Comparison of ENCODE assay signal across 17 cellular contexts in genomic region chr11:36822829-36823228, GRCh38.
DNase-seq lines count a peak whose midpoint lies in the region; ATAC-seq, FAIRE-seq and TF ChIP-seq lines count a peak whose summit lies in the region.
"Had no signal": no experiment of that assay in that cellular context is flagged by ENCODE, and none has a peak within 500 bp of the region (broad histone marks: within the 10 kb centered on the region; RNA-seq: fewer than 3 reads in every experiment).

No MANE protein-coding gene starts in this region.

- H3K9me3 ChIP-seq in GM12878 (replicated peaks; ENCODE audit: control insufficient read depth, insufficient read depth, low read length) (no peaks in the 10 kb centered on the region), Karpas-422 (ENCODE audit: low read length) (no peaks in the 10 kb centered on the region), thyroid gland (no peaks in the 10 kb centered on the region)
- H3K9me3 ChIP-seq: BLaER1 treated with 17β-estradiol and CSF1 and Interleukin-3, amounts not matched to agents 10 nM and 100 nM had no signal

- H3K79me2 ChIP-seq in GM12878 (ENCODE audit: control insufficient read depth, insufficient read depth, low read length) = no peaks in the 10 kb centered on the region
- H3K79me2 ChIP-seq in Karpas-422 (ENCODE audit: low read length) = no peaks in the 10 kb centered on the region

- FAIRE-seq in GM12878 (lab: Jason Lieb, UNC) = no peak
- FAIRE-seq: HepG2, HTR-8/SVneo had no signal

- H3K27me3 ChIP-seq in GM12878 (replicated peaks in 1 of 2; ENCODE audit: control insufficient read depth in 2 of 2, insufficient read depth in 2 of 2, low read length in 1 of 2) (no peaks in the 10 kb centered on the region), Karpas-422 (ENCODE audit: low read length) (no peaks in the 10 kb centered on the region), thyroid gland (no peaks in the 10 kb centered on the region)
- H3K27me3 ChIP-seq: BLaER1 treated with 17β-estradiol and CSF1 and Interleukin-3, amounts not matched to agents 10 nM and 100 nM had no signal

- CTCF ChIA-PET in GM12878 (lab: Yijun Ruan, JAX) = no interaction called here

- SMC1A ChIA-PET in GM12878 (lab: Charles Lee; ENCODE audit: uncharacterized antibody, unreplicated experiment) = no interaction called here

- no peak overlapping the region for H3K4me3 ChIP-seq in GM12878
- H3K4me3 ChIP-seq in Karpas-422 (ENCODE audit: low read length) = no peak overlapping the region
- H3K4me3 ChIP-seq in thyroid gland (replicated peaks in 1 of 3) = no peak overlapping the region
- H3K4me3 ChIP-seq: BLaER1 treated with 17β-estradiol and CSF1 and Interleukin-3, amounts not matched to agents 10 nM and 100 nM; GM23338 had no signal

- DNase-seq in MV-4-11 (lab: John Stamatoyannopoulos, UW) = peak; percentile 72
- DNase-seq in GM12878 (ENCODE audit: low read depth, low spot score) = no peak
- DNase-seq in amniotic stem cell (lab: John Stamatoyannopoulos, UW) = no peak
- DNase-seq in Karpas-422 = no peak
- no peak for DNase-seq in thyroid gland
- no peak for DNase-seq in T-helper 1 cell
- DNase-seq: ACHN; CD4-positive, CD25-positive, alpha-beta regulatory T cell; DMS53; GF-D8; H7 had no signal

- in situ Hi-C loops in GM12878 (cut with MboI) = no loop called here

- no peaks in the 10 kb centered on the region for H3K4me1 ChIP-seq in GM12878 (ENCODE audit: control insufficient read depth, insufficient read depth, low read length)
- no peaks in the 10 kb centered on the region for H3K4me1 ChIP-seq in Karpas-422 (ENCODE audit: low read length)
- no peaks in the 10 kb centered on the region for H3K4me1 ChIP-seq in thyroid gland
- H3K4me1 ChIP-seq: BLaER1 treated with 17β-estradiol and CSF1 and Interleukin-3, amounts not matched to agents 10 nM and 100 nM had no signal

- H2AFZ ChIP-seq in GM12878 (ENCODE audit: control insufficient read depth, low read depth, low read length) (no peak overlapping the region), Karpas-422 (ENCODE audit: low read length) (no peak overlapping the region)
- H2AFZ ChIP-seq: GM23338 had no signal

- H3K9ac ChIP-seq in GM12878 (ENCODE audit: control insufficient read depth, insufficient read depth, low read length) (no peak overlapping the region), Karpas-422 (ENCODE audit: low read length) (no peak overlapping the region)
- H3K9ac ChIP-seq: BLaER1 treated with 17β-estradiol and CSF1 and Interleukin-3, amounts not matched to agents 10 nM and 100 nM had no signal

- TF ChIP-seq CTCF in GM12878 (IDR thresholded peaks at IDR 0.05 in 2 of 3, conservative IDR thresholded peaks at IDR 0.05 in 1 of 3; ENCODE audit: control insufficient read depth in 2 of 3, extremely low read depth in 1 of 3, insufficient read depth in 1 of 3, low read depth in 3 of 3, low read length in 3 of 3) (no peak), thyroid gland (IDR thresholded peaks at IDR 0.05) (no peak)

- TF ChIP-seq RAD21 in GM12878 (IDR thresholded peaks at IDR 0.05; ENCODE audit: insufficient read depth, low read depth, low read length) = no peak

- intact Hi-C loops in GM12878 (cut with micrococcal nuclease; ENCODE audit: unreplicated experiment) = no loop called here
- intact Hi-C loops in thyroid gland (cut with DNase I) = no loop called here

- no TSS peak for BruUV-seq in GM12878 (replicated peaks; lab: Mats Ljungman, UMichigan)

- no peaks in the 10 kb centered on the region; the same call in 1 of the 2 replicates for H3K9me2 ChIP-seq in Karpas-422 (replicated peaks; ENCODE audit: insufficient read depth, low read length)

- TF ChIP-seq EP300 in GM12878 (IDR thresholded peaks at IDR 0.05; ENCODE audit: borderline replicate concordance in 1 of 2, control insufficient read depth in 1 of 2, low read depth in 2 of 2, low read length in 2 of 2) = no peak

- H3K27ac ChIP-seq in GM12878 (ENCODE audit: control insufficient read depth, insufficient read depth) (no peak overlapping the region), Karpas-422 (ENCODE audit: low read length) (no peak overlapping the region), thyroid gland (no peak overlapping the region)
- H3K27ac ChIP-seq: BLaER1 treated with 17β-estradiol and CSF1 and Interleukin-3, amounts not matched to agents 10 nM and 100 nM had no signal

- H3K4me2 ChIP-seq in GM12878 (ENCODE audit: control insufficient read depth, insufficient read depth) (no peak overlapping the region), Karpas-422 (ENCODE audit: low read depth, low read length, poor library complexity, severe bottlenecking) (no peak overlapping the region)
- H3K4me2 ChIP-seq: BLaER1 treated with 17β-estradiol and CSF1 and Interleukin-3, amounts not matched to agents 10 nM and 100 nM; GM23338 had no signal

- 96% methylated on average over 1 of the region's 1 CpG for WGBS in GM12878 (ENCODE audit: insufficient coverage, insufficient replicate concordance, low lambda C conversion rate, missing lambda C conversion rate)
- WGBS in thyroid gland, 2 donors = 92 to 94% methylated on average over 1 of the region's 1 CpG

- no peaks in the 10 kb centered on the region for H3K36me3 ChIP-seq in GM12878 (ENCODE audit: control insufficient read depth in 2 of 2, insufficient read depth in 2 of 2, low read length in 1 of 2)
- H3K36me3 ChIP-seq in Karpas-422 (ENCODE audit: insufficient read depth, low read length) = no peaks in the 10 kb centered on the region
- H3K36me3 ChIP-seq in thyroid gland = no peaks in the 10 kb centered on the region
- H3K36me3 ChIP-seq: BLaER1 treated with 17β-estradiol and CSF1 and Interleukin-3, amounts not matched to agents 10 nM and 100 nM had no signal

- H4K20me1 ChIP-seq in GM12878 (ENCODE audit: control insufficient read depth, insufficient read depth) (no peaks in the 10 kb centered on the region), Karpas-422 (ENCODE audit: insufficient read depth, low read depth, low read length) (no peaks in the 10 kb centered on the region)
- H4K20me1 ChIP-seq: BLaER1 treated with 17β-estradiol and CSF1 and Interleukin-3, amounts not matched to agents 10 nM and 100 nM had no signal

- no peak for TF ChIP-seq POLR2A in GM12878 (IDR thresholded peaks at IDR 0.05; ENCODE audit: low read depth, low read length)
- TF ChIP-seq POLR2A in thyroid gland (IDR thresholded peaks at IDR 0.05) = no peak

- peak; percentile 47 for ATAC-seq in GM18499 (IDR thresholded peaks at IDR 0.05; ENCODE audit: insufficient read depth, unreplicated experiment)
- ATAC-seq in GM19351 (IDR thresholded peaks at IDR 0.05; ENCODE audit: unreplicated experiment) = peak; percentile 67
- ATAC-seq in GM12878 = 0 out of 3 replicates have a peak, but pooled peaks have one; percentile 20
- ATAC-seq: GM23338, HepG2 had no signal

- RAD21 ChIA-PET in GM12878 (lab: Charles Lee; ENCODE audit: unreplicated experiment) = no interaction called here

- POLR2A ChIA-PET in GM12878 (lab: Charles Lee) = no interaction called here

TF ChIP-seq in GM12878, 131 proteins besides CTCF, POLR2A, EP300 and RAD21:
- no peak for TF ChIP-seq RUNX3 (IDR thresholded peaks at IDR 0.05; ENCODE audit: low read length)
- TF ChIP-seq KLF5 (IDR thresholded peaks at IDR 0.05; ENCODE audit: partially characterized antibody) = no peak
- TF ChIP-seq JUND (IDR thresholded peaks at IDR 0.05; ENCODE audit: low read depth, low read length) = no peak
- TF ChIP-seq NRF1 (conservative IDR thresholded peaks at IDR 0.05; ENCODE audit: low read depth, low read length) = no peak
- TF ChIP-seq MEF2A (IDR thresholded peaks at IDR 0.05; ENCODE audit: insufficient read depth, low read depth, low read length) = no peak
- no peak for TF ChIP-seq JUNB (IDR thresholded peaks at IDR 0.05)
- no peak for TF ChIP-seq RBBP5 (conservative IDR thresholded peaks at IDR 0.05)
- TF ChIP-seq BMI1 (IDR thresholded peaks at IDR 0.05; ENCODE audit: borderline replicate concordance) = no peak
- TF ChIP-seq SUZ12 (IDR thresholded peaks at IDR 0.05; ENCODE audit: unreplicated experiment) = no peak
- TF ChIP-seq BCL11A (IDR thresholded peaks at IDR 0.05; ENCODE audit: low read depth, low read length) = no peak
- no peak for TF ChIP-seq POU2F2 (IDR thresholded peaks at IDR 0.05; ENCODE audit: borderline replicate concordance, low read depth, low read length)
- TF ChIP-seq NFXL1 (IDR thresholded peaks at IDR 0.05; ENCODE audit: borderline replicate concordance) = no peak
- TF ChIP-seq NFYA (IDR thresholded peaks at IDR 0.05; ENCODE audit: borderline replicate concordance, low read depth, low read length) = no peak
